In genomic region chr10:44965651-44966097, GRCh38 we compare ENCODE assay signal across 8 cellular contexts. TPM values are rescaled to one million over a fixed set of nuclear protein-coding genes. Genes with fewer than 3 reads are reported as not detected.
DNase-seq lines count a peak whose midpoint lies in the region; ATAC-seq and TF ChIP-seq lines count a peak whose summit lies in the region.

No MANE protein-coding gene starts in this region.

- H3K27ac Mint-ChIP-seq in activated T-helper 2 cell treated with anti-CD3 and anti-CD28 coated beads, Interferon-gamma antibody, Interleukin-2, Interleukin-4, amounts not matched to agents 10 μg/mL and 5 μg/mL and 100 μg/mL, durations not matched to agents 14 hours and 24 hours and 36 hours, result peak overlapping the region; percentile 32

- DNase-seq in GM13977 (ENCODE audit: low spot score) (peak; percentile 56), myocyte (ENCODE audit: low read depth) (peak; percentile 86), foreskin fibroblast (no peak), foreskin melanocyte (no peak), NOMO-1 treated with DMSO at 0.1 percent for 48 hours (lab: John Stamatoyannopoulos, UW; ENCODE audit: unreplicated experiment) (no peak), WERI-Rb-1 (no peak)
- DNase-seq in activated T-helper 2 cell treated with anti-CD3 and anti-CD28 coated beads, Interferon-gamma antibody, Interleukin-2, Interleukin-4, amounts not matched to agents 10 μg/mL and 5 μg/mL and 100 μg/mL, durations not matched to agents 14 hours and 24 hours and 36 hours (ENCODE audit: low spot score), result no peak

- H3K4me3 ChIP-seq in foreskin fibroblast (ENCODE audit: low read depth in 1 of 2, low read length in 2 of 2) (no peak overlapping the region), WERI-Rb-1 (ENCODE audit: low read depth, low read length) (no peak overlapping the region)

- intact Hi-C loops in activated T-helper 2 cell treated with anti-CD3 and anti-CD28 coated beads, Interferon-gamma antibody, Interleukin-2, Interleukin-4, amounts not matched to agents 10 μg/mL and 5 μg/mL and 100 μg/mL, durations not matched to agents 14 hours and 24 hours and 36 hours (cut with micrococcal nuclease), result no loop called here

- H3K9me3 Mint-ChIP-seq in activated T-helper 2 cell treated with anti-CD3 and anti-CD28 coated beads, Interferon-gamma antibody, Interleukin-2, Interleukin-4, amounts not matched to agents 10 μg/mL and 5 μg/mL and 100 μg/mL, durations not matched to agents 14 hours and 24 hours and 36 hours, result no peaks in the 10 kb centered on the region

- TF ChIP-seq CTCF in GM13977 (IDR thresholded peaks at IDR 0.05; ENCODE audit: extremely low read depth, insufficient read depth, missing control alignments) (no peak), foreskin fibroblast (IDR thresholded peaks at IDR 0.05; ENCODE audit: low read depth, low read length) (no peak), WERI-Rb-1 (IDR thresholded peaks at IDR 0.05; ENCODE audit: low read depth, low read length) (no peak)

- peaks cover 6% of the 10 kb centered on the region for H3K36me3 ChIP-seq in WERI-Rb-1

- no peaks in the 10 kb centered on the region for H3K27me3 ChIP-seq in WERI-Rb-1 (ENCODE audit: insufficient read depth, low read depth, severe bottlenecking)

- in situ Hi-C loops in GM13977 (cut with MboI; ENCODE audit: low pct_unique_long_range_greater_than_20kb, low sequenced_read_pairs, unreplicated experiment), result no loop called here

- ATAC-seq in GM21786 (IDR thresholded peaks at IDR 0.05; ENCODE audit: unreplicated experiment), result peak; percentile 33

- no peak overlapping the region for H3K4me3 Mint-ChIP-seq in activated T-helper 2 cell treated with anti-CD3 and anti-CD28 coated beads, Interferon-gamma antibody, Interleukin-2, Interleukin-4, amounts not matched to agents 10 μg/mL and 5 μg/mL and 100 μg/mL, durations not matched to agents 14 hours and 24 hours and 36 hours (ENCODE audit: low read depth)

- H3K27me3 Mint-ChIP-seq in activated T-helper 2 cell treated with anti-CD3 and anti-CD28 coated beads, Interferon-gamma antibody, Interleukin-2, Interleukin-4, amounts not matched to agents 10 μg/mL and 5 μg/mL and 100 μg/mL, durations not matched to agents 14 hours and 24 hours and 36 hours (ENCODE audit: low read depth), result no peaks in the 10 kb centered on the region

- H3K9me3 ChIP-seq in WERI-Rb-1 (ENCODE audit: severe bottlenecking), result no peaks in the 10 kb centered on the region

- no peak overlapping the region for H3K27ac ChIP-seq in WERI-Rb-1

- H3K36me3 Mint-ChIP-seq in activated T-helper 2 cell treated with anti-CD3 and anti-CD28 coated beads, Interferon-gamma antibody, Interleukin-2, Interleukin-4, amounts not matched to agents 10 μg/mL and 5 μg/mL and 100 μg/mL, durations not matched to agents 14 hours and 24 hours and 36 hours (ENCODE audit: low read depth), result no peaks in the 10 kb centered on the region

- H3K4me1 Mint-ChIP-seq in activated T-helper 2 cell treated with anti-CD3 and anti-CD28 coated beads, Interferon-gamma antibody, Interleukin-2, Interleukin-4, amounts not matched to agents 10 μg/mL and 5 μg/mL and 100 μg/mL, durations not matched to agents 14 hours and 24 hours and 36 hours (ENCODE audit: low read depth), result peaks cover 32% of the 10 kb centered on the region

RNA-seq across cellular contexts. Expression of gene RASSF4, which starts 6.1 kb away (rescaled TPM):
- total RNA-seq in activated T-helper 2 cell treated with anti-CD3 and anti-CD28 coated beads, Interferon-gamma antibody, Interleukin-2, Interleukin-4, amounts not matched to agents 10 μg/mL and 5 μg/mL and 100 μg/mL, durations not matched to agents 14 hours and 24 hours and 36 hours, result 0.66 and 1.7 TPM in 2 replicates
- total RNA-seq in myocyte, result 608 and 1,159 TPM in 2 replicates
- polyA plus RNA-seq in myocyte (2012), result 413 TPM

RNA-seq across cellular contexts. Expression of gene DEPP1, which starts 12.9 kb away (rescaled TPM):
- 0.64 and 1.5 TPM in 2 replicates for total RNA-seq in activated T-helper 2 cell treated with anti-CD3 and anti-CD28 coated beads, Interferon-gamma antibody, Interleukin-2, Interleukin-4, amounts not matched to agents 10 μg/mL and 5 μg/mL and 100 μg/mL, durations not matched to agents 14 hours and 24 hours and 36 hours
- total RNA-seq in myocyte, result 37.4 and 55.5 TPM in 2 replicates
- polyA plus RNA-seq in myocyte (2012), result 39.3 TPM

RNA-seq across cellular contexts. Expression of gene ZNF22, which starts 35.0 kb away (rescaled TPM):
- 24.6 and 25.6 TPM in 2 replicates for total RNA-seq in activated T-helper 2 cell treated with anti-CD3 and anti-CD28 coated beads, Interferon-gamma antibody, Interleukin-2, Interleukin-4, amounts not matched to agents 10 μg/mL and 5 μg/mL and 100 μg/mL, durations not matched to agents 14 hours and 24 hours and 36 hours
- total RNA-seq in myocyte, result 25.2 and 25.9 TPM in 2 replicates
- 6.3 TPM for polyA plus RNA-seq in myocyte (2012)

RNA-seq across cellular contexts. Expression of gene TMEM72, which starts 54.5 kb away (rescaled TPM):
- not detected in 2 replicates for total RNA-seq in activated T-helper 2 cell treated with anti-CD3 and anti-CD28 coated beads, Interferon-gamma antibody, Interleukin-2, Interleukin-4, amounts not matched to agents 10 μg/mL and 5 μg/mL and 100 μg/mL, durations not matched to agents 14 hours and 24 hours and 36 hours
- 0.96 and 1.6 TPM in 2 replicates for total RNA-seq in myocyte
- polyA plus RNA-seq in myocyte (2012), result 2.0 TPM

Comparison
In these comparisons a context has a peak if more than half of its experiments do, and no peak if none do; other contexts are left out.
1. DNase-seq: peak in GM13977 (single experiment) and myocyte (single experiment); none in activated T-helper 2 cell treated with anti-CD3 and anti-CD28 coated beads, Interferon-gamma antibody, Interleukin-2, Interleukin-4, amounts not matched to agents 10 μg/mL and 5 μg/mL and 100 μg/mL, durations not matched to agents 14 hours and 24 hours and 36 hours (single experiment), foreskin fibroblast (0 of 2), foreskin melanocyte (single experiment), NOMO-1 treated with DMSO at 0.1 percent for 48 hours (single experiment) and WERI-Rb-1 (single experiment).
2. RNA of gene RASSF4, which starts 6.1 kb away (total RNA-seq): 608 to 1,159 TPM in myocyte; 0.66 to 1.7 TPM in activated T-helper 2 cell treated with anti-CD3 and anti-CD28 coated beads, Interferon-gamma antibody, Interleukin-2, Interleukin-4, amounts not matched to agents 10 μg/mL and 5 μg/mL and 100 μg/mL, durations not matched to agents 14 hours and 24 hours and 36 hours; every median in the first group is over 100 times any median in the second.
3. RNA of gene DEPP1, which starts 12.9 kb away (total RNA-seq): 37.4 to 55.5 TPM in myocyte; 0.64 to 1.5 TPM in activated T-helper 2 cell treated with anti-CD3 and anti-CD28 coated beads, Interferon-gamma antibody, Interleukin-2, Interleukin-4, amounts not matched to agents 10 μg/mL and 5 μg/mL and 100 μg/mL, durations not matched to agents 14 hours and 24 hours and 36 hours; every median in the first group is over 10 times any median in the second.